19 cellular contexts compared by ENCODE assay signal in genomic region chr2:236679906-236680305, GRCh38.
DNase-seq lines count a peak whose midpoint lies in the region; TF ChIP-seq lines count a peak whose summit lies in the region.
"Had no signal": no experiment of that assay in that cellular context is flagged by ENCODE, and none has a peak within 500 bp of the region (broad histone marks: within the 10 kb centered on the region; RNA-seq: fewer than 3 reads in every experiment).

No MANE protein-coding gene starts in this region.

- H4K20me1 ChIP-seq in fibroblast of lung (ENCODE audit: control insufficient read depth, extremely low read depth, insufficient read depth, low read length) (no peaks in the 10 kb centered on the region), smooth muscle cell (ENCODE audit: low read depth) (no peaks in the 10 kb centered on the region)

- no peak overlapping the region for H3K14ac ChIP-seq in neuronal stem cell (ENCODE audit: low read length)

- H3K27me3 ChIP-seq in fibroblast of lung (ENCODE audit: control insufficient read depth, insufficient read depth, low read length) (no peaks in the 10 kb centered on the region), smooth muscle cell (ENCODE audit: low read depth) (no peaks in the 10 kb centered on the region), neuronal stem cell (ENCODE audit: control insufficient read depth in 3 of 3, insufficient read depth in 3 of 3, low read depth in 1 of 3, low read length in 3 of 3) (no peaks in the 10 kb centered on the region)
- H3K27me3 ChIP-seq: body of pancreas, dorsolateral prefrontal cortex, esophagus squamous epithelium, right lobe of liver had no signal

- no peak overlapping the region for H4K8ac ChIP-seq in neuronal stem cell (ENCODE audit: low read depth, low read length)

- H3K4me2 ChIP-seq in fibroblast of lung (ENCODE audit: extremely low read depth, insufficient read depth, low read length) (no peak overlapping the region), smooth muscle cell (peak overlapping the region; percentile 72), neuronal stem cell (ENCODE audit: insufficient read depth, low read length, poor library complexity, severe bottlenecking) (no peak overlapping the region)
- H3K4me2 ChIP-seq: GM23338 had no signal

- H2BK120ac ChIP-seq in neuronal stem cell (ENCODE audit: low read depth, low read length), result no peak overlapping the region

- no peak overlapping the region for H2AFZ ChIP-seq in fibroblast of lung (ENCODE audit: low read length)
- H2AFZ ChIP-seq in smooth muscle cell (ENCODE audit: low read depth), result no peak overlapping the region
- H2AFZ ChIP-seq in neuronal stem cell (ENCODE audit: low read length), result no peak overlapping the region
- H2AFZ ChIP-seq: GM23338 had no signal

- 10% methylated on average over 4 of the region's 4 CpGs for WGBS in smooth muscle cell (ENCODE audit: low lambda C conversion rate)
- WGBS in neuronal stem cell (ENCODE audit: extremely low coverage in 2 of 2, insufficient read length in 2 of 2, insufficient replicate concordance in 1 of 2), 2 donors, result no CpG with 5 or more reads among the region's 4 CpGs

- peaks cover 7% of the 10 kb centered on the region for H3F3A ChIP-seq in smooth muscle cell (ENCODE audit: low read depth)

- no peak overlapping the region for H2BK12ac ChIP-seq in neuronal stem cell (ENCODE audit: low read length)

- H3K4me3 ChIP-seq in HFF-Myc (replicated peaks; ENCODE audit: low read depth, low read length) (no peak overlapping the region), fibroblast of lung (replicated peaks in 1 of 4; ENCODE audit: control extremely low read depth in 1 of 4, insufficient read depth in 1 of 4, low read depth in 3 of 4, low read length in 4 of 4) (no peak overlapping the region), smooth muscle cell (no peak overlapping the region), neuronal stem cell (ENCODE audit: low read length in 2 of 2) (no peak overlapping the region)
- H3K4me3 ChIP-seq: body of pancreas, dorsolateral prefrontal cortex, esophagus squamous epithelium, GM23338, right lobe of liver had no signal

- no peak overlapping the region for H3K4ac ChIP-seq in neuronal stem cell (ENCODE audit: low read length)

- no peak overlapping the region for H3K23ac ChIP-seq in neuronal stem cell (ENCODE audit: low read depth, low read length, poor library complexity)

- no peak overlapping the region for H3K18ac ChIP-seq in neuronal stem cell (ENCODE audit: low read length)

- H3K9ac ChIP-seq in fibroblast of lung (ENCODE audit: insufficient read depth, low read length) (no peak overlapping the region), smooth muscle cell (ENCODE audit: low read depth) (peak overlapping the region; percentile 67), neuronal stem cell (ENCODE audit: low read depth, low read length, poor library complexity) (no peak overlapping the region)

- no peak overlapping the region for H4K91ac ChIP-seq in neuronal stem cell (ENCODE audit: low read depth, low read length, poor library complexity)

- H3K4me1 ChIP-seq in fibroblast of lung (ENCODE audit: control insufficient read depth, extremely low read depth, insufficient read depth, low read length) (no peaks in the 10 kb centered on the region), smooth muscle cell (ENCODE audit: low read depth) (peaks cover 9% of the 10 kb centered on the region), neuronal stem cell (ENCODE audit: control insufficient read depth in 2 of 2, insufficient read depth in 1 of 2, low read depth in 1 of 2, low read length in 2 of 2) (peaks cover 0 to 6% of the 10 kb centered on the region in 2 donors)
- H3K4me1 ChIP-seq: body of pancreas, right lobe of liver had no signal

- H3K9me3 ChIP-seq in fibroblast of lung (ENCODE audit: control insufficient read depth, insufficient read depth, low read depth, low read length) (no peaks in the 10 kb centered on the region), smooth muscle cell (replicated peaks; ENCODE audit: low read depth) (no peaks in the 10 kb centered on the region), neuronal stem cell (replicated peaks in 1 of 2; ENCODE audit: control insufficient read depth in 2 of 2, insufficient read depth in 1 of 2, low read depth in 1 of 2, low read length in 2 of 2) (no peaks in the 10 kb centered on the region)
- H3K9me3 ChIP-seq: body of pancreas, esophagus squamous epithelium, right lobe of liver had no signal

- TF ChIP-seq CTCF in HFF-Myc (IDR thresholded peaks at IDR 0.05; ENCODE audit: low read depth, low read length, missing control alignments) (no peak), fibroblast of lung (conservative IDR thresholded peaks at IDR 0.05 in 1 of 2, IDR thresholded peaks at IDR 0.05 in 1 of 2; ENCODE audit: low read depth in 1 of 2, low read length in 2 of 2) (no peak), smooth muscle cell (IDR thresholded peaks at IDR 0.05; ENCODE audit: borderline replicate concordance, insufficient read depth, poor library complexity, severe bottlenecking) (no peak)

- H3K79me1 ChIP-seq in neuronal stem cell (ENCODE audit: low read depth, low read length), result no peaks in the 10 kb centered on the region

- peak; percentile 59 for DNase-seq in HFF-Myc (ENCODE audit: extremely low read depth, low read depth)
- DNase-seq in SW480 (ENCODE audit: low spot score), result peak; percentile 83
- peak; percentile 69 to 88 for DNase-seq in fibroblast of lung (ENCODE audit: low read depth in 2 of 2)
- DNase-seq in smooth muscle cell (lab: John Stamatoyannopoulos, UW; ENCODE audit: unreplicated experiment), result no peak
- no peak for DNase-seq in NOMO-1 treated with DMSO at 0.1 percent for 48 hours (lab: John Stamatoyannopoulos, UW; ENCODE audit: unreplicated experiment)
- DNase-seq in hippocampal formation (lab: John Stamatoyannopoulos, UW), result no peak
- DNase-seq in neuronal stem cell (ENCODE audit: low spot score), result no peak
- DNase-seq: activated effector memory CD4-positive, alpha-beta T cell treated with anti-CD3 and anti-CD28 coated beads, Interleukin-2, amount 50 U/mL, for 16 hours; body of pancreas; CD4-positive, alpha-beta memory T cell; dorsolateral prefrontal cortex; esophagus squamous epithelium; NCI-H146; NCI-H226; nucleus accumbens; right lobe of liver; Right ventricle myocardium superior; trophoblast cell had no signal

- no peaks in the 10 kb centered on the region for H3K36me3 ChIP-seq in fibroblast of lung (ENCODE audit: control insufficient read depth, insufficient read depth, low read length)
- H3K36me3 ChIP-seq in smooth muscle cell (ENCODE audit: low read depth), result no peaks in the 10 kb centered on the region
- H3K36me3 ChIP-seq in neuronal stem cell (replicated peaks in 1 of 2; ENCODE audit: control insufficient read depth in 2 of 2, insufficient read depth in 2 of 2, low read length in 2 of 2), result no peaks in the 10 kb centered on the region
- H3K36me3 ChIP-seq: esophagus squamous epithelium, right lobe of liver had no signal

- H3K27ac ChIP-seq in fibroblast of lung (ENCODE audit: insufficient read depth, low read length), result no peak overlapping the region
- peak overlapping the region; percentile 81 for H3K27ac ChIP-seq in smooth muscle cell (ENCODE audit: low read depth)
- H3K27ac ChIP-seq in neuronal stem cell (replicated peaks; ENCODE audit: low read length), result no peak overlapping the region
- H3K27ac ChIP-seq: body of pancreas, dorsolateral prefrontal cortex, esophagus squamous epithelium, right lobe of liver had no signal

- H2AK5ac ChIP-seq in neuronal stem cell (ENCODE audit: low read depth, low read length), result no peak overlapping the region

- no peak overlapping the region for H2BK15ac ChIP-seq in neuronal stem cell (ENCODE audit: low read length)

- H3K79me2 ChIP-seq in fibroblast of lung (ENCODE audit: control insufficient read depth, insufficient read depth, low read length) (no peaks in the 10 kb centered on the region), smooth muscle cell (ENCODE audit: low read depth) (no peaks in the 10 kb centered on the region)

- no peak overlapping the region for H2BK5ac ChIP-seq in neuronal stem cell (ENCODE audit: low read length)

Comparison
In these comparisons a context has a peak if more than half of its experiments do, and no peak if none do; other contexts are left out.
1. DNase-seq: peak in HFF-Myc (single experiment), SW480 (single experiment) and fibroblast of lung (2 of 2); none in smooth muscle cell (single experiment), NOMO-1 treated with DMSO at 0.1 percent for 48 hours (single experiment), hippocampal formation (0 of 2) and neuronal stem cell (single experiment).